In genomic region chr2:238005528-238005927, GRCh38 we compare ENCODE assay signal across 17 cellular contexts. TPM values are rescaled to one million over a fixed set of nuclear protein-coding genes. Genes with fewer than 3 reads are reported as not detected.
DNase-seq lines count a peak whose midpoint lies in the region; ATAC-seq, FAIRE-seq and TF ChIP-seq lines count a peak whose summit lies in the region.
"Had no signal": no experiment of that assay in that cellular context is flagged by ENCODE, and none has a peak within 500 bp of the region (broad histone marks: within the 10 kb centered on the region; RNA-seq: fewer than 3 reads in every experiment).

No MANE protein-coding gene starts in this region.

- BruUV-seq in HepG2 (replicated peaks; lab: Mats Ljungman, UMichigan), result no TSS peak

- DNase-seq in NCI-H69 (lab: John Stamatoyannopoulos, UW), result peak; percentile 1
- DNase-seq in RWPE1 (ENCODE audit: low spot score), result peak; percentile 17
- DNase-seq in bronchial epithelial cell (ENCODE audit: low read depth), result peak; percentile 91
- DNase-seq in HepG2 (ENCODE audit: low spot score), result peak; percentile 33
- DNase-seq in SJCRH30, result no peak
- DNase-seq in effector CD4-positive, alpha-beta T cell, result no peak
- DNase-seq: CD8-positive, alpha-beta T cell; GF-D8; HFFc6; KBM-7; NCI-H1048; NCI-H226; NCI-H526 treated with DMSO at 0.1 percent for 48 hours; PC-3 had no signal

- intact Hi-C loops in HepG2 (cut with micrococcal nuclease; ENCODE audit: unreplicated experiment), result no loop called here

- no peak overlapping the region for H2AFZ ChIP-seq in HepG2 (ENCODE audit: low read length)

- TF ChIP-seq EP300 in HepG2 (IDR thresholded peaks at IDR 0.05; ENCODE audit: low read depth in 2 of 2, low read length in 2 of 2) (no peak), HepG2 (CRISPR knock-in tag; IDR thresholded peaks at IDR 0.05; ENCODE audit: borderline replicate concordance) (no peak)

- in situ Hi-C loops in HepG2 (cut with HindIII; ENCODE audit: extremely low pct_ligation_motif_present, low pct_unique_long_range_greater_than_20kb), result no loop called here

- no peak; the same call in 2 of the 3 replicates for ATAC-seq in HepG2
- no peak for ATAC-seq in HG03460 (IDR thresholded peaks at IDR 0.05; ENCODE audit: unreplicated experiment)
- ATAC-seq: CD8-positive, alpha-beta T cell; PC-3 had no signal

- no peaks in the 10 kb centered on the region for H3K79me2 ChIP-seq in HepG2 (ENCODE audit: insufficient read depth, low read length)

- FAIRE-seq in bronchial epithelial cell (lab: Jason Lieb, UNC), result peak; percentile 18
- no peak for FAIRE-seq in HepG2 (lab: Jason Lieb, UNC)
- FAIRE-seq: D721Med, H1 had no signal

- H3K27ac ChIP-seq in RWPE1 (no peak overlapping the region), HepG2 (ENCODE audit: extremely low read length, insufficient read depth, low read length) (no peak overlapping the region), SJCRH30 (no peak overlapping the region)

- no peak for TF ChIP-seq CTCF in RWPE1 (conservative IDR thresholded peaks at IDR 0.05; ENCODE audit: low read depth)
- TF ChIP-seq CTCF in bronchial epithelial cell (IDR thresholded peaks at IDR 0.05; ENCODE audit: insufficient read depth, low read length, severe bottlenecking), result no peak
- TF ChIP-seq CTCF in HepG2 (CRISPR knock-in tag; IDR thresholded peaks at IDR 0.05), result no peak

- POLR2A ChIA-PET in RWPE1 (lab: Yijun Ruan, JAX; ENCODE audit: low non-redundant PET) (no interaction called here), HepG2 (lab: Yijun Ruan, JAX) (no interaction called here)

- CTCF ChIA-PET in RWPE1 (lab: Yijun Ruan, JAX) (no interaction called here), HepG2 (lab: Yijun Ruan, JAX; ENCODE audit: low intra/inter-chr PET ratio, low total read pairs) (no interaction called here)

- no peak overlapping the region for H3K9ac ChIP-seq in HepG2 (ENCODE audit: insufficient read depth, low read depth, low read length)

- H3K36me3 ChIP-seq in bronchial epithelial cell (ENCODE audit: control insufficient read depth, insufficient read depth, low read length) (peaks cover 1% of the 10 kb centered on the region), HepG2 (replicated peaks in 1 of 2; ENCODE audit: control insufficient read depth in 1 of 2, insufficient read depth in 2 of 2, low read length in 2 of 2) (peaks cover 7 to 10% of the 10 kb centered on the region in 2 experiments; a peak in 3 of 5 replicates), SJCRH30 (0 out of 2 replicates have a peak, but pooled peaks cover 4% of the 10 kb centered on the region)

- H3K4me3 ChIP-seq in bronchial epithelial cell (ENCODE audit: low read depth, low read length) (no peak overlapping the region), HepG2 (replicated peaks in 1 of 3; ENCODE audit: insufficient read depth in 1 of 3, low read depth in 2 of 3, low read length in 3 of 3) (no peak overlapping the region), SJCRH30 (no peak overlapping the region)

- H4K20me1 ChIP-seq in HepG2 (ENCODE audit: insufficient read depth, low read length), result peaks cover 7% of the 10 kb centered on the region; the same call in 1 of the 2 replicates

- H3K27me3 ChIP-seq in bronchial epithelial cell (ENCODE audit: control insufficient read depth, insufficient read depth, low read length), result no peaks in the 10 kb centered on the region
- H3K27me3 ChIP-seq in HepG2 (ENCODE audit: control insufficient read depth in 1 of 2, insufficient read depth in 2 of 2, low read length in 2 of 2), result no peaks in the 10 kb centered on the region
- no peaks in the 10 kb centered on the region for H3K27me3 ChIP-seq in SJCRH30

- TF ChIP-seq POLR2A in HepG2 (IDR thresholded peaks at IDR 0.05; ENCODE audit: insufficient read depth in 1 of 2, low read depth in 2 of 2, low read length in 2 of 2), result no peak

- TF ChIP-seq RAD21 in HepG2 (CRISPR knock-in tag; IDR thresholded peaks at IDR 0.05), result no peak

- no peak overlapping the region for H3K4me2 ChIP-seq in HepG2 (ENCODE audit: low read depth, low read length)

- 33% methylated on average over 1 of the region's 1 CpG for WGBS in HepG2 (ENCODE audit: low lambda C conversion rate)

- H3K4me1 ChIP-seq in HepG2 (ENCODE audit: insufficient read depth, low read length), result peaks cover 26% of the 10 kb centered on the region
- no peaks in the 10 kb centered on the region for H3K4me1 ChIP-seq in SJCRH30

- H3K9me3 ChIP-seq in HepG2 (ENCODE audit: low read length) (no peaks in the 10 kb centered on the region), SJCRH30 (replicated peaks) (no peaks in the 10 kb centered on the region)

TF ChIP-seq in HepG2, 621 proteins besides CTCF, POLR2A, EP300 and RAD21 (continues in another document):
- TF ChIP-seq ASH2L (IDR thresholded peaks at IDR 0.05; ENCODE audit: insufficient read length, low read depth, low read length) (no peak), SOX6 (IDR thresholded peaks at IDR 0.05) (no peak), SOX6 (CRISPR knock-in tag; IDR thresholded peaks at IDR 0.05) (peak; percentile 32; the same call in 1 of the 2 replicates), FOXA1 (IDR thresholded peaks at IDR 0.05) (no peak), FOXA1 (CRISPR knock-in tag; IDR thresholded peaks at IDR 0.05) (peak; percentile 69), PPARG (CRISPR knock-in tag; conservative IDR thresholded peaks at IDR 0.05) (no peak), SOX5 (CRISPR knock-in tag; IDR thresholded peaks at IDR 0.05; ENCODE audit: borderline replicate concordance) (peak; percentile 84), NR2F2 (IDR thresholded peaks at IDR 0.05; ENCODE audit: borderline replicate concordance, low read depth) (no peak), ZNF570 (CRISPR knock-in tag; IDR thresholded peaks at IDR 0.05; ENCODE audit: borderline replicate concordance) (no peak), HDAC2 (CRISPR knock-in tag; IDR thresholded peaks at IDR 0.05) (no peak), CREB1 (IDR thresholded peaks at IDR 0.05) (no peak), CREB1 (CRISPR knock-in tag; IDR thresholded peaks at IDR 0.05) (no peak), ZNF788 (CRISPR knock-in tag; IDR thresholded peaks at IDR 0.05; ENCODE audit: borderline replicate concordance) (no peak), SAP130 (CRISPR knock-in tag; IDR thresholded peaks at IDR 0.05; ENCODE audit: low read depth) (0 out of 2 replicates have a peak, but pooled peaks have one; percentile 11)

RNA-seq across cellular contexts. Expression of gene UBE2F, which starts 38.7 kb away (rescaled TPM):
- 64.0 and 74.4 TPM in 2 replicates for total RNA-seq in bronchial epithelial cell
- 73.1 and 79.8 TPM in 2 replicates for total RNA-seq in HepG2 (2016; rRNA removed; fragmentation: Illumina TruSeq; extraction: Trizol)
- total RNA-seq in HepG2 (2016; cell fraction: cytosol; rRNA removed; fragmentation: Illumina TruSeq; extraction: Trizol; ENCODE audit: low read depth), result 177 and 237 TPM in 2 replicates
- 65.1 and 76.9 TPM in 2 replicates for total RNA-seq in HepG2 (2016; cell fraction: insoluble cytoplasmic fraction; rRNA removed; fragmentation: Illumina TruSeq; extraction: Trizol)
- 185 and 204 TPM in 2 replicates for total RNA-seq in HepG2 (2016; cell fraction: membrane; rRNA removed; fragmentation: Illumina TruSeq; extraction: Trizol)
- 34.3 and 36.3 TPM in 2 replicates for total RNA-seq in HepG2 (2016; cell fraction: nucleus; rRNA removed; fragmentation: Illumina TruSeq; extraction: Trizol)
- 27.3 and 35.4 TPM in 2 replicates for polyA plus RNA-seq in HepG2 (2011; rRNA removed)
- polyA plus RNA-seq in HepG2 (2011; cell fraction: cytosol; rRNA removed), result 41.8 and 45.9 TPM in 2 replicates
- polyA plus RNA-seq in HepG2 (2011; cell fraction: nucleus; rRNA removed), result 13.6 and 17.3 TPM in 2 replicates
- 40.6 and 43.1 TPM in 2 replicates for polyA plus RNA-seq in HepG2 (2012)
- 290 and 368 TPM in 2 replicates for polyA plus RNA-seq in HepG2 (2016; cell fraction: cytosol; fragmentation: Illumina TruSeq; extraction: Trizol; ENCODE audit: low read depth)
- 92.1 and 108 TPM in 2 replicates for polyA plus RNA-seq in HepG2 (2016; cell fraction: insoluble cytoplasmic fraction; fragmentation: Illumina TruSeq; extraction: Trizol; ENCODE audit: low read depth)
- 202 and 262 TPM in 2 replicates for polyA plus RNA-seq in HepG2 (2016; cell fraction: membrane; fragmentation: Illumina TruSeq; extraction: Trizol; ENCODE audit: low read depth)
- 52.7 and 59.5 TPM in 2 replicates for polyA plus RNA-seq in HepG2 (2016; cell fraction: nucleus; fragmentation: Illumina TruSeq; extraction: Trizol; ENCODE audit: insufficient read depth, low read depth)
- polyA minus RNA-seq in HepG2 (2011; rRNA and poly(A)+ RNA removed; ENCODE audit: low replicate concordance), result 12.1 and 13.1 TPM in 2 replicates
- 14.9 and 15.7 TPM in 2 replicates for polyA minus RNA-seq in HepG2 (2011; cell fraction: cytosol; rRNA and poly(A)+ RNA removed)
- polyA minus RNA-seq in HepG2 (2011; cell fraction: nucleus; rRNA and poly(A)+ RNA removed), result 29.1 and 31.0 TPM in 2 replicates
- total RNA-seq in SJCRH30 (2014; rRNA removed; shearing (Covaris generic)), result 46.4 and 50.5 TPM in 2 replicates

RNA-seq across cellular contexts. Expression of gene SCLY, which starts 55.3 kb away (rescaled TPM):
- 9.1 and 12.6 TPM in 2 replicates for total RNA-seq in bronchial epithelial cell
- 31.6 and 38.6 TPM in 2 replicates for total RNA-seq in HepG2 (2016; rRNA removed; fragmentation: Illumina TruSeq; extraction: Trizol)
- 12.3 and 14.5 TPM in 2 replicates for total RNA-seq in HepG2 (2016; cell fraction: cytosol; rRNA removed; fragmentation: Illumina TruSeq; extraction: Trizol; ENCODE audit: low read depth)
- 30.5 and 37.5 TPM in 2 replicates for total RNA-seq in HepG2 (2016; cell fraction: insoluble cytoplasmic fraction; rRNA removed; fragmentation: Illumina TruSeq; extraction: Trizol)
- 23.6 and 24.7 TPM in 2 replicates for total RNA-seq in HepG2 (2016; cell fraction: membrane; rRNA removed; fragmentation: Illumina TruSeq; extraction: Trizol)
- total RNA-seq in HepG2 (2016; cell fraction: nucleus; rRNA removed; fragmentation: Illumina TruSeq; extraction: Trizol), result 29.1 and 39.0 TPM in 2 replicates
- polyA plus RNA-seq in HepG2 (2011; rRNA removed), result 27.9 and 29.8 TPM in 2 replicates
- 17.1 and 23.0 TPM in 2 replicates for polyA plus RNA-seq in HepG2 (2011; cell fraction: cytosol; rRNA removed)
- 64.3 and 65.1 TPM in 2 replicates for polyA plus RNA-seq in HepG2 (2011; cell fraction: nucleus; rRNA removed)
- polyA plus RNA-seq in HepG2 (2012), result 22.1 and 29.8 TPM in 2 replicates
- polyA plus RNA-seq in HepG2 (2016; cell fraction: cytosol; fragmentation: Illumina TruSeq; extraction: Trizol; ENCODE audit: low read depth), result 13.7 and 14.3 TPM in 2 replicates
- polyA plus RNA-seq in HepG2 (2016; cell fraction: insoluble cytoplasmic fraction; fragmentation: Illumina TruSeq; extraction: Trizol; ENCODE audit: low read depth), result 25.9 and 34.7 TPM in 2 replicates
- 18.7 and 19.5 TPM in 2 replicates for polyA plus RNA-seq in HepG2 (2016; cell fraction: membrane; fragmentation: Illumina TruSeq; extraction: Trizol; ENCODE audit: low read depth)
- 41.1 and 45.5 TPM in 2 replicates for polyA plus RNA-seq in HepG2 (2016; cell fraction: nucleus; fragmentation: Illumina TruSeq; extraction: Trizol; ENCODE audit: insufficient read depth, low read depth)
- polyA minus RNA-seq in HepG2 (2011; rRNA and poly(A)+ RNA removed; ENCODE audit: low replicate concordance), result 43.6 and 66.5 TPM in 2 replicates
- polyA minus RNA-seq in HepG2 (2011; cell fraction: cytosol; rRNA and poly(A)+ RNA removed), result 13.8 and 14.8 TPM in 2 replicates
- polyA minus RNA-seq in HepG2 (2011; cell fraction: nucleus; rRNA and poly(A)+ RNA removed), result 50.2 and 65.3 TPM in 2 replicates
- 35.9 and 36.7 TPM in 2 replicates for total RNA-seq in SJCRH30 (2014; rRNA removed; shearing (Covaris generic))

Comparison
In these comparisons a context has a peak if more than half of its experiments do, and no peak if none do; other contexts are left out.
1. DNase-seq: peak in NCI-H69 (single experiment), RWPE1 (single experiment), bronchial epithelial cell (single experiment) and HepG2 (single experiment); none in SJCRH30 (0 of 2) and effector CD4-positive, alpha-beta T cell (single experiment).